8 cellular contexts compared by ENCODE assay signal in genomic region chr9:89400398-89401116, GRCh38.
DNase-seq lines count a peak whose midpoint lies in the region; ATAC-seq lines count a peak whose summit lies in the region.

No MANE protein-coding gene starts in this region.

- H3K27me3 Mint-ChIP-seq in memory B cell = no peaks in the 10 kb centered on the region

- no peak overlapping the region for H3K4me3 ChIP-seq in H7 (ENCODE audit: insufficient read depth, low read depth, low read length)

- H3K27me3 ChIP-seq in H7 (ENCODE audit: control insufficient read depth, insufficient read depth, low read length) = no peaks in the 10 kb centered on the region

- ATAC-seq in GM18861 (IDR thresholded peaks at IDR 0.05; ENCODE audit: unreplicated experiment) (peak; percentile 78), GM21786 (IDR thresholded peaks at IDR 0.05; ENCODE audit: unreplicated experiment) (peak; percentile 77), memory B cell (ENCODE audit: low read depth) (peak; percentile 96)

- DNase-seq in NAMALWA (ENCODE audit: low spot score) = peak; percentile 75
- DNase-seq in memory B cell (ENCODE audit: low spot score in 2 of 2) = peak in 1 of 2 donors; percentile 38
- no peak for DNase-seq in DMS153 treated with DMSO at 0.1 percent for 48 hours (lab: John Stamatoyannopoulos, UW; ENCODE audit: unreplicated experiment)
- no peak for DNase-seq in NCI-H345 treated with DMSO at 0.1 percent for 48 hours (lab: John Stamatoyannopoulos, UW; ENCODE audit: unreplicated experiment)
- DNase-seq in H7 = no peak
- no peak for DNase-seq in DMS53 (lab: John Stamatoyannopoulos, UW)

- peaks cover 18% of the 10 kb centered on the region for H3K36me3 Mint-ChIP-seq in memory B cell

- peak overlapping the region; percentile 73 for H3K4me3 Mint-ChIP-seq in memory B cell

- H3K36me3 ChIP-seq in H7 (replicated peaks; ENCODE audit: control insufficient read depth, insufficient read depth, low read length) = peaks cover 12% of the 10 kb centered on the region

- no peaks in the 10 kb centered on the region for H3K9me3 Mint-ChIP-seq in memory B cell

- H3K27ac Mint-ChIP-seq in memory B cell = peak overlapping the region; percentile 88

- peaks cover 45% of the 10 kb centered on the region for H3K4me1 Mint-ChIP-seq in memory B cell
